ENCODE assay signal across 23 cellular contexts in the genomic region with DNA sequence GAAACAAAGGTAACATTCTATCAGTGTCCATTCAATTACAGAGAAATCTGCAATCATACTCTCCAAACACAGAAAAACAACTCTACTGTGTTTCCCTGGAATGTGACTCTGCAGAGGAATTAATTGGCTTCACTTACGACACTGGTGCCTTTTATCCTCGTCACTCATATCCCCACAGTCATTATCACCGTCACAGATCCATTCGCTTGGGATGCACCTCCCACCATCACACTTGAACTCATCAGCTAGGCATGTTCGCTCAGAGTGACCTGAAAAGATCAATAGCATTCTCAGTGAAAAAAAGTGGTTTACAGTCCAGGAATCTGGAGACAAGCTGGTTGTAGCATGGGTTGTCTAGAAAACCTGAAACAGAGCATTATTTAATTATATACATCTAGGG.
"Had no signal": no experiment of that assay in that cellular context is flagged by ENCODE, and none has a peak within 500 bp of the region (broad histone marks: within the 10 kb centered on the region; RNA-seq: fewer than 3 reads in every experiment).

No MANE protein-coding gene starts in this region.

- DNase-seq: dorsolateral prefrontal cortex; effector CD4-positive, alpha-beta T cell; gastrocnemius medialis; head of caudate nucleus; kidney; mesenchymal stem cell; mucosa of descending colon; naive B cell; pancreas; stimulated activated CD4-positive, alpha-beta T cell treated with anti-CD3 and anti-CD28 coated beads, Interleukin-12 subunit alpha, Interleukin-12 subunit beta, amount 100 ng/mL, for 4 hours; stimulated activated CD4-positive, alpha-beta T cell treated with anti-CD3 and anti-CD28 coated beads, Interleukin-1b, Interleukin-23, amount 100 ng/mL, for 48 hours; stimulated activated CD4-positive, alpha-beta T cell treated with anti-CD3 and anti-CD28 coated beads, Interleukin-4, amount 100 ng/mL, for 1 hour; stimulated activated CD8-positive, alpha-beta memory T cell treated with anti-CD3 and anti-CD28 coated beads, Interleukin-4, amount 100 ng/mL, for 48 hours; stimulated activated naive CD4-positive, alpha-beta T cell; stimulated activated naive CD8-positive, alpha-beta T cell treated with anti-CD3 and anti-CD28 coated beads, Interleukin-15, amount 100 ng/mL, for 72 hours; trophoblast cell had no signal

- H3K9me3 ChIP-seq: gastrocnemius medialis, mucosa of descending colon, neutrophil, pancreas, suprapubic skin had no signal

- H3K36me3 ChIP-seq: gastrocnemius medialis, neutrophil, pancreas, suprapubic skin had no signal

- H3K4me2 ChIP-seq: smooth muscle cell had no signal

- H3K4me1 ChIP-seq: gastrocnemius medialis, pancreas, suprapubic skin had no signal

- ATAC-seq: gastrocnemius medialis; left lobe of liver; mucosa of descending colon; natural killer cell treated with Interleukin-12 subunit alpha and Interleukin-12 subunit beta and Interleukin-15 and Interleukin-18, amount 100 ng/mL, for 72 hours; pancreas; sciatic nerve; stimulated activated naive CD8-positive, alpha-beta T cell treated with anti-CD3 and anti-CD28 coated beads, Interleukin-15, amount 100 ng/mL, for 72 hours had no signal

- FAIRE-seq: kidney, pancreas had no signal

- H3K27ac ChIP-seq: gastrocnemius medialis, neutrophil, pancreas, suprapubic skin had no signal

- H3K4me3 ChIP-seq: dorsolateral prefrontal cortex, gastrocnemius medialis, lung, mucosa of descending colon, pancreas, smooth muscle cell, suprapubic skin had no signal

- H3K27me3 ChIP-seq: dorsolateral prefrontal cortex, gastrocnemius medialis, neutrophil, pancreas, suprapubic skin had no signal
